1 cellular context compared by ENCODE assay signal in the genomic region with DNA sequence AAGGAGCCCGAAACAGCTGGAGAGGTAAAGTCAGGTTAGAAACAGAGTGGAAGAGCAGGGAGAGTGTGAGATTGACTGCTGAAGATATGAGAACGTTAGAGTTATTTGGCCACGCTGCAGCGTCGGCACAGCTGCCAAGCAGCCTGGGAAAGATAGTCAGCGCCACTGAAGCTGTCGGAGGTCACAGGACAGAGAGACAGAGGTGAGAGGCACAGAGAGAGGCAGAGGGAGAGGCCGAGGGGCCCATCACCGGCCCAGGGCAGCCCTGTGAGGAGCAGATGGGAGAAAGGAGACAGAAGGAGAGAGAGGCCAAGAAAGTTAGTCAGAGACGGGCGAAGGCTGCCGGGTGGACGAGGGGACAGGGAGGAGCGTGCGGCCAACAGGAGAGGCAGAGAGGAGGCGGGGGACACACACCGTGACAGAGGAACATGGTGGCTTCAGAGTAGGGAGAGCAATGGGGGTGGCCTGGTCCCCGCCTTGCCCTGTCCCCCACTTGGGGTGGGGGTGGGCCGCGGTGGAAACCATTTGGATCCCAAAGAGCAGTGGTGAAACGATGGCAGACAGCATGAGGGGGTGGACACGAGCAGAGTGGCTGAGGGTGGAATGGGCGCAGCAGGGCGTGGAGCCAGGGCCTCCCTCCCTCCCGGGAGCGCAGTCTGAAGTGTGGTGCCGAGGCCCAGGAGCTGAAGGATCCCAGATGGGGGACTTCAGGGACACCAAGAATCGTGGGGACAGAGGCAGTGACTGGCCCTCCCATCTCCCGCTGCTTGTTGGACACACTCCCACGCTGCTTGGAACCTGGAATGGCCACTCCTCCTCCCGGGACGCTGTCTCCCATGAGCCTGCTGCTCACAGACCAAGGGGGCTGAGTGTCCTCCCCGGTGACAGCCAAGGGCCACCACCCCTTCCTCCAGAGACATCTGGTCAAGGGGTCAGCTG.
TF ChIP-seq lines count a peak whose summit lies in the region.

No MANE protein-coding gene starts in this region.

TF ChIP-seq in IMR-90, 13 proteins besides CTCF, POLR2A, EP300 and RAD21:
- TF ChIP-seq, protein P1, sequence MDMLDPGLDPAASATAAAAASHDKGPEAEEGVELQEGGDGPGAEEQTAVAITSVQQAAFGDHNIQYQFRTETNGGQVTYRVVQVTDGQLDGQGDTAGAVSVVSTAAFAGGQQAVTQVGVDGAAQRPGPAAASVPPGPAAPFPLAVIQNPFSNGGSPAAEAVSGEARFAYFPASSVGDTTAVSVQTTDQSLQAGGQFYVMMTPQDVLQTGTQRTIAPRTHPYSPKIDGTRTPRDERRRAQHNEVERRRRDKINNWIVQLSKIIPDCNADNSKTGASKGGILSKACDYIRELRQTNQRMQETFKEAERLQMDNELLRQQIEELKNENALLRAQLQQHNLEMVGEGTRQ (IDR thresholded peaks at IDR 0.05; ENCODE audit: low read depth, low read length): no peak
- no peak for TF ChIP-seq CHD1 (IDR thresholded peaks at IDR 0.05; ENCODE audit: low read depth, low read length)
